9 cellular contexts compared by ENCODE assay signal in the genomic region with DNA sequence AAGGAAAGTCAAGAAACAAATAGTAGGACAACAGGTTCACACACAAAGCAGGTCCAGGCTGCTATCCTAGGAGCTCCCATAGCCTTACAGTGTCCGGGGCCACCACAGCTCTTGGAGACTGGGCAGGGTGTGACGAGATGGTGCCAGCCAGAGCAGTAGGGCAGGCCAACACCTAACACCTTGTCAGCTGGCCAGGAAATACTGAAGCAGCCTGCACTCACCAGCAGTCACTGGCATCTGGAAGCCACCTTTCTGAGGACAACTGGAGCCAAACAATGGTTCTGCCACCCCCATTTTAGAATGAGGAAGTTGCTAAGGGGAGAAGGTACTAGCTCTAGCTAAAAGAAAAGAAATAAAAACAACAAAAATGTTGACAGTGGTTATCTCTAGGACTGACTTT. TPM values are rescaled to one million over a fixed set of nuclear protein-coding genes. Genes with fewer than 3 reads are reported as not detected.
DNase-seq lines count a peak whose midpoint lies in the region; ATAC-seq and TF ChIP-seq lines count a peak whose summit lies in the region.
"Had no signal": no experiment of that assay in that cellular context is flagged by ENCODE, and none has a peak within 500 bp of the region (broad histone marks: within the 10 kb centered on the region; RNA-seq: fewer than 3 reads in every experiment).

No MANE protein-coding gene starts in this region.

- H3K4ac ChIP-seq in IMR-90 (ENCODE audit: low read depth, low read length) = no peak overlapping the region; the same call in 1 of the 2 replicates

- no peak overlapping the region for H2AK9ac ChIP-seq in IMR-90 (replicated peaks; ENCODE audit: low read depth, low read length, poor library complexity)

- no peak overlapping the region for H2AK5ac ChIP-seq in IMR-90 (ENCODE audit: low read depth, low read length)

- H3K27me3 ChIP-seq in IMR-90 (ENCODE audit: control insufficient read depth, insufficient read depth, low read length) (no peaks in the 10 kb centered on the region), Peyer's patch (no peaks in the 10 kb centered on the region), psoas muscle (ENCODE audit: insufficient read depth in 3 of 3, low read length in 2 of 3) (no peaks in the 10 kb centered on the region)
- H3K27me3 ChIP-seq: suprapubic skin had no signal

- no peak overlapping the region for H2BK20ac ChIP-seq in IMR-90 (ENCODE audit: low read depth, low read length)

- H3K4me3 ChIP-seq in IMR-90 (ENCODE audit: insufficient read depth, low read depth, low read length) = no peak overlapping the region
- no peak overlapping the region for H3K4me3 ChIP-seq in Peyer's patch
- H3K4me3 ChIP-seq in psoas muscle = no peak overlapping the region
- H3K4me3 ChIP-seq: suprapubic skin had no signal

- H4K8ac ChIP-seq in IMR-90 (ENCODE audit: low read depth in 2 of 2, low read length in 2 of 2) = no peak overlapping the region

- dilution Hi-C loops in IMR-90 (cut with HindIII; ENCODE audit: low sequenced_read_pairs, unreplicated experiment) = no loop called here

- no peak overlapping the region for H3K18ac ChIP-seq in IMR-90 (ENCODE audit: low read depth, low read length)

- no peak overlapping the region for H4K91ac ChIP-seq in IMR-90 (ENCODE audit: insufficient read depth, low read depth, low read length)

- no peak overlapping the region for H3K4me2 ChIP-seq in IMR-90 (ENCODE audit: low read depth, low read length)

- CTCF ChIA-PET in IMR-90 (lab: Yijun Ruan, JAX) = interaction anchor here (0.7 kb wide), 1 partner anchor 51 kb away, joined by 3 read pairs; no protein-coding TSS in a partner anchor

- intact Hi-C loops in IMR-90 (cut with micrococcal nuclease) = no loop called here
- intact Hi-C loops in cardiac septum (cut with DNase I) = loop anchor here (10.0 kb wide), 1 partner anchor 235 kb away; the partner anchor contains the start of gene SETD2
- intact Hi-C loops in psoas muscle (cut with DNase I) = loop anchor here in 1 of 2 donors (5.0 to 10.0 kb wide), 3 partner anchors 48 to 395 kb away; partner anchors contain the start of genes CCDC12, NBEAL2 and SETD2

- BruUV-seq in IMR-90 (replicated peaks; lab: Mats Ljungman, UMichigan) = no TSS peak

- H2BK5ac ChIP-seq in IMR-90 (ENCODE audit: low read depth, low read length, poor library complexity, severe bottlenecking) = no peak overlapping the region

- POLR2A ChIA-PET in IMR-90 (lab: Charles Lee; ENCODE audit: unreplicated experiment) = no interaction called here

- peaks cover 32 to 80% of the 10 kb centered on the region in 2 experiments for H3K79me1 ChIP-seq in IMR-90 (ENCODE audit: low read depth in 1 of 2, low read length in 2 of 2)

- H3K27ac ChIP-seq in IMR-90 (ENCODE audit: insufficient read depth, low read length) (no peak overlapping the region), Peyer's patch (peak overlapping the region; percentile 50 to 75 (median 64)), psoas muscle (peak overlapping the region; percentile 95)

- H3K14ac ChIP-seq in IMR-90 (replicated peaks; ENCODE audit: low read depth, low read length) = no peak overlapping the region; the same call in 1 of the 2 replicates

- ATAC-seq in IMR-90 (ENCODE audit: low read depth) = no peak
- ATAC-seq in psoas muscle = peak; percentile 70 to 74 (median 71)
- ATAC-seq in GM18870 (IDR thresholded peaks at IDR 0.05; ENCODE audit: unreplicated experiment) = no peak

- H3K9me3 ChIP-seq in IMR-90 (ENCODE audit: control insufficient read depth, insufficient read depth, low read length) (no peaks in the 10 kb centered on the region), Peyer's patch (no peaks in the 10 kb centered on the region), psoas muscle (no peaks in the 10 kb centered on the region)
- H3K9me3 ChIP-seq: suprapubic skin had no signal

- peaks cover 35% of the 10 kb centered on the region for H4K20me1 ChIP-seq in IMR-90 (ENCODE audit: insufficient read depth, low read length)

- peaks cover 30% of the 10 kb centered on the region for H3K4me1 ChIP-seq in IMR-90 (ENCODE audit: control insufficient read depth, insufficient read depth, low read length)
- peaks cover 37 to 86% (median 72%) of the 10 kb centered on the region in 4 donors for H3K4me1 ChIP-seq in Peyer's patch
- peaks cover 96% of the 10 kb centered on the region for H3K4me1 ChIP-seq in psoas muscle

- no peak for TF ChIP-seq RAD21 in IMR-90 (IDR thresholded peaks at IDR 0.05; ENCODE audit: low read length)

- H2BK120ac ChIP-seq in IMR-90 (ENCODE audit: low read depth, low read length) = no peak overlapping the region

- TF ChIP-seq POLR2A in IMR-90 (IDR thresholded peaks at IDR 0.05; ENCODE audit: low read depth, low read length) = no peak
- peak in 1 of 2 donors; percentile 31 for TF ChIP-seq POLR2A in Peyer's patch (IDR thresholded peaks at IDR 0.05)

- H4K5ac ChIP-seq in IMR-90 (ENCODE audit: low read depth, low read length) = no peak overlapping the region

- 100% methylated on average over 2 of the region's 2 CpGs; no CpG with 5 or more reads in 1 of the 2 experiments for WGBS in IMR-90 (ENCODE audit: extremely low coverage in 2 of 2, insufficient read length in 1 of 2), 2 experiments
- WGBS in psoas muscle, 3 donors = 25 to 34% (median 32%) methylated on average over 2 of the region's 2 CpGs

- H3K23ac ChIP-seq in IMR-90 (ENCODE audit: low read depth, low read length) = peak overlapping the region; percentile 46; the same call in 1 of the 2 replicates

- H3K36me3 ChIP-seq in IMR-90 (ENCODE audit: control insufficient read depth, insufficient read depth, low read length) = peaks cover 19% of the 10 kb centered on the region
- H3K36me3 ChIP-seq in Peyer's patch = peaks cover 0 to 22% (median 0%) of the 10 kb centered on the region in 3 donors
- H3K36me3 ChIP-seq in psoas muscle (ENCODE audit: insufficient read depth in 1 of 2, low read depth in 1 of 2) = peaks cover 0 to 11% of the 10 kb centered on the region in 2 donors

- peaks cover 26% of the 10 kb centered on the region for H3K9me1 ChIP-seq in IMR-90 (ENCODE audit: insufficient read depth, low read length)

- DNase-seq in IMR-90 = no peak
- peak in 2 of 3 donors; percentile 72 to 80 for DNase-seq in Peyer's patch
- peak; percentile 86 for DNase-seq in cardiac septum (ENCODE audit: low spot score)
- DNase-seq in psoas muscle = peak; percentile 58 to 86
- DNase-seq in stimulated activated CD4-positive, alpha-beta T cell treated with anti-CD3 and anti-CD28 coated beads, Interleukin-1b, Interleukin-23, amount 100 ng/mL, for 48 hours = no peak
- DNase-seq in effector CD8-positive, alpha-beta T cell (lab: John Stamatoyannopoulos, UW) = no peak
- DNase-seq in NCI-H187 (lab: John Stamatoyannopoulos, UW) = no peak

- TF ChIP-seq CTCF in IMR-90 (conservative IDR thresholded peaks at IDR 0.05; ENCODE audit: low read depth, low read length) = no peak
- TF ChIP-seq CTCF in Peyer's patch (IDR thresholded peaks at IDR 0.05) = no peak
- TF ChIP-seq CTCF in psoas muscle (IDR thresholded peaks at IDR 0.05) = no peak

- no peak overlapping the region for H3K9ac ChIP-seq in IMR-90 (ENCODE audit: low read depth, low read length)

- no peak overlapping the region for H2BK15ac ChIP-seq in IMR-90 (ENCODE audit: low read depth, low read length)

- no peak overlapping the region for H3K56ac ChIP-seq in IMR-90 (ENCODE audit: extremely low read depth, insufficient read depth, low read length)

- no peak overlapping the region for H2AFZ ChIP-seq in IMR-90 (replicated peaks; ENCODE audit: low read length, poor library complexity)

- in situ Hi-C loops in IMR-90 (cut with MboI; ENCODE audit: low sequenced_read_pairs) = no loop called here

TF ChIP-seq in IMR-90, 13 proteins besides CTCF, POLR2A, EP300 and RAD21:
- TF ChIP-seq SMC3 (IDR thresholded peaks at IDR 0.05; ENCODE audit: low read depth, low read length) = no peak
- TF ChIP-seq FOS (IDR thresholded peaks at IDR 0.05; ENCODE audit: low read depth, low read length) = no peak
- no peak for TF ChIP-seq CEBPB (IDR thresholded peaks at IDR 0.05; ENCODE audit: low read depth, low read length)
- no peak for TF ChIP-seq MAFK (IDR thresholded peaks at IDR 0.05; ENCODE audit: low read depth, low read length)
- TF ChIP-seq MAZ (IDR thresholded peaks at IDR 0.05; ENCODE audit: borderline replicate concordance, low read depth, low read length) = no peak
- TF ChIP-seq BHLHE40 (IDR thresholded peaks at IDR 0.05; ENCODE audit: low read depth, low read length) = no peak

RNA-seq across cellular contexts. Expression of gene CCDC12, which starts 47.2 kb away (rescaled TPM):
- total RNA-seq in IMR-90 (2012; rRNA removed) (15.2 and 21.7 TPM in 2 replicates), Peyer's patch (10 to 100 TPM; 41.7 to 90.0 (median 59.2) TPM), cardiac septum (35.6 TPM), psoas muscle (10 to 100 TPM; 25.1 to 36.4 (median 34.9) TPM)
- polyA plus RNA-seq in IMR-90 (2012; rRNA removed) (35.1 and 41.7 TPM in 2 replicates), psoas muscle (10 to 100 TPM; 47.0 to 69.8 (median 55.5) TPM)
- polyA plus RNA-seq in IMR-90 (2012; cell fraction: cytosol; rRNA removed) = 43.9 and 71.8 TPM in 2 replicates
- 52.4 and 55.2 TPM in 2 replicates for polyA plus RNA-seq in IMR-90 (2012; cell fraction: nucleus; rRNA removed; ENCODE audit: low replicate concordance)

RNA-seq across cellular contexts. Expression of gene NBEAL2, which starts 50.1 kb away (rescaled TPM):
- total RNA-seq in IMR-90 (2012; rRNA removed) = 2.2 TPM in 2 replicates
- polyA plus RNA-seq in IMR-90 (2012; rRNA removed) = 11.7 and 12.5 TPM in 2 replicates
- 5.6 and 8.2 TPM in 2 replicates for polyA plus RNA-seq in IMR-90 (2012; cell fraction: cytosol; rRNA removed)
- 80.3 and 267 TPM in 2 replicates for polyA plus RNA-seq in IMR-90 (2012; cell fraction: nucleus; rRNA removed; ENCODE audit: low replicate concordance)
- total RNA-seq in Peyer's patch = 100 to 1,000 TPM; 111 to 304 (median 229) TPM
- 14.2 TPM for total RNA-seq in cardiac septum
- total RNA-seq in psoas muscle = 10 to 100 TPM in 1 of 4 donors, 1 to 10 TPM in 3; 7.3 to 11.2 (median 7.7) TPM
- polyA plus RNA-seq in psoas muscle = 10 to 100 TPM in 1 of 3 donors, 1 to 10 TPM in 2; 5.4 to 13.0 (median 6.4) TPM

RNA-seq across cellular contexts. Expression of gene PTH1R, which starts 51.8 kb away (rescaled TPM):
- total RNA-seq in IMR-90 (2012; rRNA removed) (under 0.01 and 0.18 TPM in 2 replicates), Peyer's patch (10 to 100 TPM in 1 of 4 donors, 1 to 10 TPM in 3; 2.4 to 12.4 (median 5.7) TPM), cardiac septum (5.4 TPM), psoas muscle (1 to 10 TPM; 1.1 to 5.9 (median 4.1) TPM)
- polyA plus RNA-seq in IMR-90 (2012; rRNA removed) (0.15 and 0.56 TPM in 2 replicates), psoas muscle (1 to 10 TPM; 4.0 to 5.2 (median 4.2) TPM)
- 0.24 and 0.28 TPM in 2 replicates for polyA plus RNA-seq in IMR-90 (2012; cell fraction: cytosol; rRNA removed)
- polyA plus RNA-seq in IMR-90 (2012; cell fraction: nucleus; rRNA removed; ENCODE audit: low replicate concordance) = 0.23 and 0.77 TPM in 2 replicates

Comparison
In these comparisons a context has a peak if more than half of its experiments do, and no peak if none do; other contexts are left out.
1. ATAC-seq: peak in psoas muscle (4 of 4); none in IMR-90 (single experiment) and GM18870 (single experiment).
2. DNase-seq: peak in Peyer's patch (2 of 3), cardiac septum (single experiment) and psoas muscle (2 of 2); none in IMR-90 (single experiment), stimulated activated CD4-positive, alpha-beta T cell treated with anti-CD3 and anti-CD28 coated beads, Interleukin-1b, Interleukin-23, amount 100 ng/mL, for 48 hours (single experiment), effector CD8-positive, alpha-beta T cell (single experiment) and NCI-H187 (0 of 2).